24 cellular contexts compared by ENCODE assay signal in the genomic region with DNA sequence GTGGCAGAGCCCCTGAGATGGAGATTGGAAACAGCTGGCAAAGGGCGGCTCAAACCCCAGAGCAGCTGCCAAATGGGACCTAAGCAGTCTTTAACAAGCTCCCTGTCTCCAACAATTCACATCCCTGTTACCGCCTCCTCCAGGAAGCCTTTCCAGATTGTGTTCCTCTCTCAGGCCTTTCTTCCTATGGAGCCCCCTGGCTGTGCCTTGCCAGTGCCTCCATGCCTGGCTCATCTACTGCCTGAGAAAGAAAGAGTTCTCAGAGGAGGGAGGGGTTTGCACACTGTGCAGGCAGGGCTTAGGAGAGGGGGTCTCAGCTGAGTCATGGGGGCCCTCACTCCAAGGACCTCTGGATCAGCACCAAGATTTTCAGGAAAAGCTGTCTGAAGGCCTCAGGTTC. TPM values are rescaled to one million over a fixed set of nuclear protein-coding genes. Genes with fewer than 3 reads are reported as not detected.
DNase-seq lines count a peak whose midpoint lies in the region; TF ChIP-seq lines count a peak whose summit lies in the region.
"Had no signal": no experiment of that assay in that cellular context is flagged by ENCODE, and none has a peak within 500 bp of the region (broad histone marks: within the 10 kb centered on the region; RNA-seq: fewer than 3 reads in every experiment).

No MANE protein-coding gene starts in this region.

- H3K4me1 ChIP-seq in esophagus (ENCODE audit: control insufficient read depth in 2 of 2, insufficient read depth in 2 of 2, low read length in 1 of 2) (peaks cover 2 to 14% of the 10 kb centered on the region in 2 donors), spleen (peaks cover 0 to 8% (median 0%) of the 10 kb centered on the region in 6 donors), BE2C (no peaks in the 10 kb centered on the region)
- H3K4me1 ChIP-seq: lower lobe of right lung, right lobe of liver, SJCRH30, testis, vagina had no signal

- TF ChIP-seq POLR2A in spleen (IDR thresholded peaks at IDR 0.05): no peak

- peak; percentile 32 for DNase-seq in DMS 273 (lab: John Stamatoyannopoulos, UW; ENCODE audit: unreplicated experiment)
- no peak for DNase-seq in DMS 273 treated with DMSO at 0.1 percent for 48 hours (lab: John Stamatoyannopoulos, UW)
- DNase-seq in RWPE1 (ENCODE audit: low spot score): no peak
- DNase-seq in spleen: peak; percentile 25
- no peak for DNase-seq in BE2C
- DNase-seq in activated gamma-delta T cell (lab: John Stamatoyannopoulos, UW): no peak
- no peak for DNase-seq in OCI-M2 (lab: John Stamatoyannopoulos, UW; ENCODE audit: unreplicated experiment)
- DNase-seq: cerebellar nuclear complex, kidney, lower lobe of right lung, T1000 had no signal

- no peaks in the 10 kb centered on the region for H3K9me3 ChIP-seq in esophagus (ENCODE audit: control insufficient read depth in 2 of 2, insufficient read depth in 1 of 2, low read depth in 1 of 2, low read length in 1 of 2)
- no peaks in the 10 kb centered on the region for H3K9me3 ChIP-seq in spleen
- H3K9me3 ChIP-seq in BE2C: no peaks in the 10 kb centered on the region
- H3K9me3 ChIP-seq: lower lobe of right lung, right lobe of liver, SJCRH30, testis, vagina had no signal

- CTCF ChIA-PET in RWPE1 (lab: Yijun Ruan, JAX): interaction anchor here (0.5 to 4.1 kb wide), 14 partner anchors 63 to 439 kb away, joined by 3 to 39 read pairs (median 4); a partner anchor contains a TSS

- no peak overlapping the region for H3K4me3 ChIP-seq in esophagus (ENCODE audit: low read depth in 1 of 2, low read length in 2 of 2)
- H3K4me3 ChIP-seq in spleen: no peak overlapping the region
- H3K4me3 ChIP-seq in BE2C (ENCODE audit: low read depth, low read length): no peak overlapping the region
- H3K4me3 ChIP-seq: dorsolateral prefrontal cortex, GM23248, lower lobe of right lung, right lobe of liver, SJCRH30, testis, vagina had no signal

- H3K27me3 ChIP-seq in esophagus (ENCODE audit: control insufficient read depth in 1 of 2, insufficient read depth in 2 of 2, low read length in 2 of 2) (no peaks in the 10 kb centered on the region), spleen (replicated peaks in 1 of 7) (peaks cover 0 to 22% (median 0%) of the 10 kb centered on the region in 7 donors), BE2C (peaks cover 23% of the 10 kb centered on the region)
- H3K27me3 ChIP-seq: dorsolateral prefrontal cortex, right lobe of liver, testis, vagina had no signal

- intact Hi-C loops in spleen (cut with DNase I; ENCODE audit: low total_unique reads): loop anchor here (5.0 to 10.0 kb wide), 3 partner anchors 280 to 392 kb away; no protein-coding TSS in a partner anchor

- H3K36me3 ChIP-seq in esophagus (ENCODE audit: control insufficient read depth in 2 of 2, insufficient read depth in 2 of 2, low read length in 1 of 2) (no peaks in the 10 kb centered on the region), spleen (no peaks in the 10 kb centered on the region), BE2C (no peaks in the 10 kb centered on the region)
- H3K36me3 ChIP-seq: lower lobe of right lung, right lobe of liver, SJCRH30, vagina had no signal

- 52 to 54% methylated on average over 2 of the region's 2 CpGs for WGBS in esophagus, 2 donors
- 60 to 94% (median 69%) methylated on average over 2 of the region's 2 CpGs for WGBS in spleen, 5 donors

- POLR2A ChIA-PET in RWPE1 (lab: Yijun Ruan, JAX; ENCODE audit: low non-redundant PET): interaction anchor here (1.4 kb wide), 1 partner anchor 62 kb away, joined by 8 read pairs; a partner anchor contains a TSS

- TF ChIP-seq CTCF in RWPE1 (conservative IDR thresholded peaks at IDR 0.05; ENCODE audit: low read depth) (no peak), spleen (IDR thresholded peaks at IDR 0.05 in 8 of 11, conservative IDR thresholded peaks at IDR 0.05 in 3 of 11) (no peak), BE2C (IDR thresholded peaks at IDR 0.05; ENCODE audit: low read depth, low read length) (no peak)

- H3K27ac ChIP-seq in RWPE1 (peak overlapping the region; percentile 92), esophagus (ENCODE audit: low read depth in 2 of 2, low read length in 1 of 2) (peak overlapping the region; percentile 69 to 82), spleen (no peak overlapping the region)
- H3K27ac ChIP-seq: 22Rv1, dorsolateral prefrontal cortex, GM23248, lower lobe of right lung, right lobe of liver, SJCRH30, testis, vagina had no signal

RNA-seq across cellular contexts. Expression of a gene that starts 8.8 kb away (rescaled TPM):
- polyA plus RNA-seq in esophagus (under 1 TPM; 0.07 to 0.24 TPM), spleen (not detected)
- total RNA-seq in spleen: not detected
- not detected for polyA plus RNA-seq in BE2C (2012; ENCODE audit: insufficient read depth, insufficient read length, low read depth)
- total RNA-seq: CD4-positive, CD25-positive, alpha-beta regulatory T cell; dorsolateral prefrontal cortex; endothelial cell of umbilical vein; GM23248; kidney; lower lobe of right lung; mucosa of gallbladder; right lobe of liver; SJCRH30; vagina had no signal
- polyA plus RNA-seq: adipose tissue; CD4-positive, CD25-positive, alpha-beta regulatory T cell; endothelial cell of umbilical vein; GM23248 had no signal

RNA-seq across cellular contexts. Expression of a gene that starts 18.8 kb away (rescaled TPM):
- not detected for polyA plus RNA-seq in esophagus
- 1 to 10 TPM in 2 of 7 donors, under 1 TPM in 4, not detected in 1; 0.52 to 2.2 (median 0.78) TPM for total RNA-seq in spleen
- 1 to 10 TPM in 2 of 3 donors, under 1 TPM in 1; 0.86 to 1.7 (median 1.4) TPM for polyA plus RNA-seq in spleen
- polyA plus RNA-seq in BE2C (2012; ENCODE audit: insufficient read depth, insufficient read length, low read depth): not detected
- total RNA-seq: endothelial cell of umbilical vein, GM23248, kidney, lower lobe of right lung, mucosa of gallbladder, right lobe of liver, SJCRH30, vagina had no signal
- polyA plus RNA-seq: endothelial cell of umbilical vein, GM23248 had no signal

RNA-seq across cellular contexts. Expression of a gene that starts 29.5 kb away (rescaled TPM):
- polyA plus RNA-seq in esophagus: not detected
- not detected for total RNA-seq in spleen
- polyA plus RNA-seq in spleen: not detected
- polyA plus RNA-seq in BE2C (2012; ENCODE audit: insufficient read depth, insufficient read length, low read depth): not detected
- total RNA-seq: activated CD4-positive, alpha-beta T cell treated with anti-CD3 and anti-CD28 coated beads, Interleukin-2, amount 10 ng/mL, durations not matched to agents 7 days and 5 days; CD4-positive, CD25-positive, alpha-beta regulatory T cell; endothelial cell of umbilical vein; GM23248; kidney; lower lobe of right lung; mucosa of gallbladder; right lobe of liver; SJCRH30; vagina had no signal
- polyA plus RNA-seq: adipose tissue; CD4-positive, CD25-positive, alpha-beta regulatory T cell; endothelial cell of umbilical vein; GM23248 had no signal

RNA-seq across cellular contexts. Expression of a gene that starts 35.9 kb away (rescaled TPM):
- polyA plus RNA-seq in esophagus: not detected
- total RNA-seq in spleen: 1 to 10 TPM in 3 of 7 donors, under 1 TPM in 4; 0.13 to 1.4 (median 0.59) TPM
- polyA plus RNA-seq in spleen: under 1 TPM; 0.04 to 0.20 (median 0.16) TPM
- not detected for polyA plus RNA-seq in BE2C (2012; ENCODE audit: insufficient read depth, insufficient read length, low read depth)
- total RNA-seq: endothelial cell of umbilical vein, GM23248, kidney, lower lobe of right lung, mucosa of gallbladder, right lobe of liver, SJCRH30, vagina had no signal
- polyA plus RNA-seq: endothelial cell of umbilical vein, GM23248 had no signal

Comparison
In these comparisons a context has a peak if more than half of its experiments do, and no peak if none do; other contexts are left out.
1. DNase-seq: peak in DMS 273 (single experiment) and spleen (single experiment); none in DMS 273 treated with DMSO at 0.1 percent for 48 hours (single experiment), RWPE1 (single experiment), BE2C (single experiment), activated gamma-delta T cell (single experiment) and OCI-M2 (single experiment).
2. H3K27ac ChIP-seq: peak in RWPE1 (single experiment) and esophagus (2 of 2); none in spleen (0 of 8).